ENCODE assay signal across 9 cellular contexts in the genomic region with DNA sequence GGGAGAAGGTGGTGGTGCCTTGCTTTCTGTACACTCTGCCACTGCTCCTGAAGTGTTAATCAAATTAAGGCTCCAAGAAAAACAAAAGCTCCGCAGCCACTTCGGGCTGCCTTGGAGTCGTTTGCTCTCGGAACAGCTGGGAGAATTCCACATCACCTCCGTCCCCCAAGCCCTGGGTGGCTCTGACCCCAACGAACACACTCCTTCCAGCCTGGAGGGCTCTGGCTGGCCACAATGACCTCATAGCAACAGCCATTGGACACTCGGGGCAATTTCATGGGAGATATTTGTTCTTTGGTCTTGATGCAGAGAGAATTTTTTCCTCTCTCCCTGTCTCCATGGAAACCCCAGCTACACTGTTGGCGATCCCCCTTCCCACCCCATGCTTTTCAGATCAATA. TPM values are rescaled to one million over a fixed set of nuclear protein-coding genes. Genes with fewer than 3 reads are reported as not detected.
A peak's percentile ranks its signal among the peaks of the same experiment; 100 is the strongest.
DNase-seq lines count a peak whose midpoint lies in the region; ATAC-seq, FAIRE-seq and TF ChIP-seq lines count a peak whose summit lies in the region.
"Had no signal": no experiment of that assay in that cellular context is flagged by ENCODE, and none has a peak within 500 bp of the region (broad histone marks: within the 10 kb centered on the region; RNA-seq: fewer than 3 reads in every experiment).

No MANE protein-coding gene starts in this region.

- H3K27ac Mint-ChIP-seq in stimulated activated naive CD8-positive, alpha-beta T cell treated with anti-CD3 and anti-CD28 coated beads, Interleukin-15, amount 100 ng/mL, for 72 hours, result no peak overlapping the region

- DNase-seq in stimulated activated naive CD8-positive, alpha-beta T cell treated with anti-CD3 and anti-CD28 coated beads, Interleukin-15, amount 100 ng/mL, for 72 hours, result no peak
- DNase-seq in stimulated activated naive CD8-positive, alpha-beta T cell treated with anti-CD3 and anti-CD28 coated beads, Interleukin-15, Interleukin-2, amounts not matched to agents 100 U/mL and 50 U/mL, for 24 hours, result no peak
- no peak for DNase-seq in colonic mucosa
- peak; percentile 56 for DNase-seq in myocyte (ENCODE audit: low read depth)
- DNase-seq in NCI-H1930 (lab: John Stamatoyannopoulos, UW), result no peak
- DNase-seq in GM12891 (ENCODE audit: insufficient read length, low spot score), result no peak
- no peak for DNase-seq in posterior vena cava (ENCODE audit: low spot score)
- DNase-seq: posterior cingulate gyrus had no signal

- ATAC-seq in stimulated activated naive CD8-positive, alpha-beta T cell treated with anti-CD3 and anti-CD28 coated beads, Interleukin-15, amount 100 ng/mL, for 72 hours, result no peak
- no peak for ATAC-seq in stimulated activated naive CD8-positive, alpha-beta T cell treated with anti-CD3 and anti-CD28 coated beads, Interleukin-15, Interleukin-2, amounts not matched to agents 100 U/mL and 50 U/mL, for 24 hours
- ATAC-seq in HG03571 (IDR thresholded peaks at IDR 0.05; ENCODE audit: unreplicated experiment), result no peak

- H3K27ac ChIP-seq in colonic mucosa, result no peak overlapping the region

- no peak for FAIRE-seq in GM12891 (lab: Jason Lieb, UNC)

- no peaks in the 10 kb centered on the region for H3K4me1 ChIP-seq in colonic mucosa

- peak overlapping the region; percentile 52 for H3K4me3 ChIP-seq in colonic mucosa

- no peaks in the 10 kb centered on the region for H3K36me3 ChIP-seq in colonic mucosa

- H3K9me3 ChIP-seq in colonic mucosa, result no peaks in the 10 kb centered on the region

- peak overlapping the region; percentile 37 to 44 for H3K4me3 Mint-ChIP-seq in stimulated activated naive CD8-positive, alpha-beta T cell treated with anti-CD3 and anti-CD28 coated beads, Interleukin-15, amount 100 ng/mL, for 72 hours

- peaks cover 24% of the 10 kb centered on the region for H3K27me3 ChIP-seq in colonic mucosa

- peaks cover 20% of the 10 kb centered on the region for H3K4me1 Mint-ChIP-seq in stimulated activated naive CD8-positive, alpha-beta T cell treated with anti-CD3 and anti-CD28 coated beads, Interleukin-15, amount 100 ng/mL, for 72 hours

- no peak overlapping the region for H3K9ac ChIP-seq in colonic mucosa (ENCODE audit: low read depth in 2 of 2, low read length in 2 of 2)

- intact Hi-C loops in colonic mucosa (cut with DNase I), result no loop called here
- intact Hi-C loops in posterior vena cava (cut with DNase I), result loop anchor here in 1 of 2 donors (5.0 kb wide), 1 partner anchor 34 kb away; no protein-coding TSS in a partner anchor

- no peak for TF ChIP-seq CTCF in colonic mucosa (IDR thresholded peaks at IDR 0.05)

- TF ChIP-seq POLR2A in GM12891 (IDR thresholded peaks at IDR 0.05; ENCODE audit: low read depth, low read length), result no peak

- H3K9me3 Mint-ChIP-seq in stimulated activated naive CD8-positive, alpha-beta T cell treated with anti-CD3 and anti-CD28 coated beads, Interleukin-15, amount 100 ng/mL, for 72 hours, result no peaks in the 10 kb centered on the region

- H3K27me3 Mint-ChIP-seq in stimulated activated naive CD8-positive, alpha-beta T cell treated with anti-CD3 and anti-CD28 coated beads, Interleukin-15, amount 100 ng/mL, for 72 hours, result peaks cover 73% of the 10 kb centered on the region

TF ChIP-seq in GM12891, 5 proteins besides CTCF, POLR2A, EP300 and RAD21:
- TF ChIP-seq POU2F2 (IDR thresholded peaks at IDR 0.05; ENCODE audit: low read depth, low read length) (no peak), SPI1 (IDR thresholded peaks at IDR 0.05; ENCODE audit: low read depth, low read length) (no peak), PAX5 (IDR thresholded peaks at IDR 0.05; ENCODE audit: insufficient read depth, low read length, severe bottlenecking) (no peak), TAF1 (IDR thresholded peaks at IDR 0.05; ENCODE audit: low read depth, low read length) (no peak), POLR2AphosphoS5 (IDR thresholded peaks at IDR 0.05; ENCODE audit: low read depth, low read length) (no peak)

RNA-seq across cellular contexts. Expression of a gene that starts 1.4 kb away (rescaled TPM):
- 1 to 10 TPM; 2.5 to 2.7 TPM for total RNA-seq in colonic mucosa
- total RNA-seq in myocyte, result 2.8 and 6.7 TPM in 2 replicates
- polyA plus RNA-seq in myocyte (2012), result 1.0 TPM
- polyA plus RNA-seq in GM12891 (2012; ENCODE audit: low read depth, missing spikeins), result 0.13 TPM
- total RNA-seq in posterior vena cava, result under 1 TPM; 0.10 to 0.32 TPM
